ENCODE assay signal across 8 cellular contexts in the genomic region with DNA sequence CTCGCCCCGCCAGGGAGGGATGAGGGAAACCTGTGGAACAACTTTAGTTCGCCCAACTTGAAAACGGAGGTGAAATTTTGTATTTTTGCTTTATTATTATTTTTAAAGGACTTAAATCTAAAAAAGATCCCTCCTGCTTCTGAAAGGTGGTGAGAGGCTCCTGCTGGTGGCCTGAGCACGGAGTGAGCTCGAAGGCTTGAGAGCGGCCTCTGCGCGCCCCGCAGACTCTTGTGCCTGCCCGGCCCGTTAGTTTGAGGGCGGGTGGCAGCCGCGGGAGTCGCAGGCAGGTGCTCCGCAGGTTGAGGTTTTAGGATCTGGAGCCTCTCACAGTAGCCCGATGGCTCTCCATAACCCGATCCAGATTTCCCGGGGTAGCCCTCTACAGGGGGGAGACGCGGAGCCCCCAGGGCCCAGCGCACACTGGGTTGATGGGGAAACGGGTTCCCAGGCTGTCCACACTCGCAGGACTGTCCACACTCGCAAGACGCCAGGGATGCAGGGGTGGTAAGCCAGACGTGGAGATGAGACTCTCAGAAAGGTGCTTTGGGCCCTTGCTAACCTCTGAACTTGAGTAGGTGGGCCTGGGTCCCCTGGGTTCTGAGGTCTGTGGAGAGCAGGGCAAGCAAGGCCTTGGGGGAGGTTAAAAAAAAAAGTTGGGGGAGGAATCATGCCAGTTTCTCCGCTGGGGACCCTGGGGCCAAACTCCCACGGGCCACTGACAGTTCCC.
A peak's percentile ranks its signal among the peaks of the same experiment; 100 is the strongest.
DNase-seq lines count a peak whose midpoint lies in the region; ATAC-seq lines count a peak whose summit lies in the region.

No MANE protein-coding gene starts in this region.

- H3K4me3 Mint-ChIP-seq in activated naive CD8-positive, alpha-beta T cell treated with anti-CD3 and anti-CD28 coated beads, Interleukin-2, amount 50 U/mL, for 24 hours: peak overlapping the region; percentile 97

- H3K27me3 Mint-ChIP-seq in activated naive CD8-positive, alpha-beta T cell treated with anti-CD3 and anti-CD28 coated beads, Interleukin-2, amount 50 U/mL, for 24 hours: peaks cover 18% of the 10 kb centered on the region

- peak overlapping the region; percentile 88 for H3K27ac Mint-ChIP-seq in activated naive CD8-positive, alpha-beta T cell treated with anti-CD3 and anti-CD28 coated beads, Interleukin-2, amount 50 U/mL, for 24 hours

- peak; percentile 39 for DNase-seq in activated CD4-positive, CD25-positive, alpha-beta regulatory T cell treated with anti-CD3 and anti-CD28 coated beads, Interleukin-2, amount 50 U/mL, for 72 hours
- no peak for DNase-seq in activated CD4-positive, CD25-positive, alpha-beta regulatory T cell (lab: John Stamatoyannopoulos, UW)
- peak; percentile 36 for DNase-seq in activated naive CD8-positive, alpha-beta T cell treated with anti-CD3 and anti-CD28 coated beads, Interleukin-2, amount 50 U/mL, for 24 hours
- DNase-seq in iPS-NIHi11 (ENCODE audit: low spot score): peak; percentile 24
- DNase-seq in stimulated activated CD4-positive, alpha-beta T cell treated with anti-CD3 and anti-CD28 coated beads, Interleukin-4, amount 100 ng/mL, for 1 hour: peak; percentile 18
- DNase-seq in cortex of kidney (lab: John Stamatoyannopoulos, UW): no peak

- H3K9me3 Mint-ChIP-seq in activated naive CD8-positive, alpha-beta T cell treated with anti-CD3 and anti-CD28 coated beads, Interleukin-2, amount 50 U/mL, for 24 hours: no peaks in the 10 kb centered on the region

- peaks cover 62% of the 10 kb centered on the region for H3K4me1 Mint-ChIP-seq in activated naive CD8-positive, alpha-beta T cell treated with anti-CD3 and anti-CD28 coated beads, Interleukin-2, amount 50 U/mL, for 24 hours

- no peak for ATAC-seq in activated naive CD8-positive, alpha-beta T cell treated with anti-CD3 and anti-CD28 coated beads, Interleukin-2, amount 50 U/mL, for 24 hours
- ATAC-seq in GM18498 (IDR thresholded peaks at IDR 0.05; ENCODE audit: unreplicated experiment): no peak
- no peak for ATAC-seq in HG03045 (IDR thresholded peaks at IDR 0.05; ENCODE audit: unreplicated experiment)

- peaks cover 24% of the 10 kb centered on the region for H3K36me3 Mint-ChIP-seq in activated naive CD8-positive, alpha-beta T cell treated with anti-CD3 and anti-CD28 coated beads, Interleukin-2, amount 50 U/mL, for 24 hours (ENCODE audit: low read depth)

Comparison
In these comparisons a context has a peak if more than half of its experiments do, and no peak if none do; other contexts are left out.
1. DNase-seq: peak in activated CD4-positive, CD25-positive, alpha-beta regulatory T cell treated with anti-CD3 and anti-CD28 coated beads, Interleukin-2, amount 50 U/mL, for 72 hours (single experiment), activated naive CD8-positive, alpha-beta T cell treated with anti-CD3 and anti-CD28 coated beads, Interleukin-2, amount 50 U/mL, for 24 hours (single experiment), iPS-NIHi11 (single experiment) and stimulated activated CD4-positive, alpha-beta T cell treated with anti-CD3 and anti-CD28 coated beads, Interleukin-4, amount 100 ng/mL, for 1 hour (single experiment); none in activated CD4-positive, CD25-positive, alpha-beta regulatory T cell (0 of 4) and cortex of kidney (single experiment).